In the genomic region with DNA sequence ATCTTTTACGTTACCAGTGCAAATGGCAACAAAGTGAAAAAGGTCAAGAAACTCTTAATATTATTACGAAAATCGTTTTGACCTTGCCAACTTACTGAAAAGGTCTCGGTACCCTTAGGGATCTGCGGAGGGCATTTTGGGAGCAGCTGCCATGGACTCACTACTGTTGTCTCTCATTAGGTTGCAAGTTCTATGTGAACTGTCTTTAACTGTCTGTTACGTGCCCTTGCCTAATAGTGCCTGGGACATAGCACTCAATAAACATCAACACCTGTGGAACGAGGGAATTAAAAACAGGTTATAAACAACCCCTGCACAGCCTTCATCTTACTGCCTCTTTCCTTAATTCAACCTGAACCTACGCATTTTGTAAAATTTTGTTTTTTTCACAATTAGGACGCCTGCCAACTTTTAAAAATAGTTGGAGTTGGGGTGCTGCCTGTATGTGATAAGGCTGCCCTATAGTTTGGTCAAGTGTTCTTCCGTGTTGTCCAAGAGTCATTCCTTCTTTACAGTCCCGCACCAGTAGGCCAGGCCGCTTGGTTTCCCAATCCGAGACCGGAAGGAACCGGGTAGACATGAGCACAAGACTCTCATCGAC, we compare ENCODE assay signal across 8 cellular contexts. TPM values are rescaled to one million over a fixed set of nuclear protein-coding genes. Genes with fewer than 3 reads are reported as not detected.
DNase-seq lines count a peak whose midpoint lies in the region; ATAC-seq and TF ChIP-seq lines count a peak whose summit lies in the region.

No MANE protein-coding gene starts in this region.

- H3K27me3 ChIP-seq in CD4-positive, alpha-beta T cell (ENCODE audit: control insufficient read depth, insufficient read depth, low read length) = no peaks in the 10 kb centered on the region
- H3K27me3 ChIP-seq in HUES6 (ENCODE audit: control insufficient read depth, insufficient read depth, low read length) (no peaks in the 10 kb centered on the region), right lobe of liver (no peaks in the 10 kb centered on the region), upper lobe of left lung (no peaks in the 10 kb centered on the region)

- no peaks in the 10 kb centered on the region for H3K9me3 Mint-ChIP-seq in CD4-positive, alpha-beta T cell
- peaks cover 0 to 7% (median 0%) of the 10 kb centered on the region in 5 experiments for H3K9me3 Mint-ChIP-seq in brain

- peaks cover 49% of the 10 kb centered on the region for H3K4me1 Mint-ChIP-seq in CD4-positive, alpha-beta T cell (ENCODE audit: low read depth)
- H3K4me1 Mint-ChIP-seq in brain = peaks cover 33% of the 10 kb centered on the region

- POLR2A ChIA-PET in CD4-positive, alpha-beta T cell (lab: Charles Lee) = interaction anchor here (0.5 to 2.9 kb wide), 21 partner anchors 8 to 580 kb away, joined by 3 to 33 read pairs (median 4); partner anchors contain the start of genes CENPK, ERBIN, NLN and PPWD1

- peak overlapping the region; percentile 100 for H3K27ac Mint-ChIP-seq in CD4-positive, alpha-beta T cell
- peak overlapping the region; percentile 100 for H3K27ac Mint-ChIP-seq in brain

- H3K27ac ChIP-seq in CD4-positive, alpha-beta T cell (ENCODE audit: low read depth, low read length) = peak overlapping the region; percentile 97
- H3K27ac ChIP-seq in HUES6 (ENCODE audit: low read depth, low read length) (peak overlapping the region; percentile 98), right lobe of liver (peak overlapping the region; percentile 95 to 96 (median 96)), upper lobe of left lung (peak overlapping the region; percentile 96 to 99 (median 98))

- no peak for TF ChIP-seq POLR2A in right lobe of liver (IDR thresholded peaks at IDR 0.05)
- no peak for TF ChIP-seq POLR2A in upper lobe of left lung (IDR thresholded peaks at IDR 0.05)

- H3K36me3 ChIP-seq in HUES6 (ENCODE audit: control insufficient read depth, insufficient read depth, low read length) (no peaks in the 10 kb centered on the region), right lobe of liver (no peaks in the 10 kb centered on the region), upper lobe of left lung (no peaks in the 10 kb centered on the region)

- no peaks in the 10 kb centered on the region for H3K9me3 ChIP-seq in CD4-positive, alpha-beta T cell (ENCODE audit: control insufficient read depth, low read length)
- H3K9me3 ChIP-seq in HUES6 (ENCODE audit: control insufficient read depth, insufficient read depth, low read depth, low read length) (no peaks in the 10 kb centered on the region), right lobe of liver (no peaks in the 10 kb centered on the region), upper lobe of left lung (no peaks in the 10 kb centered on the region)

- CTCF ChIA-PET in CD4-positive, alpha-beta T cell (lab: Charles Lee) = no interaction called here

- no peak for TF ChIP-seq EP300 in upper lobe of left lung (IDR thresholded peaks at IDR 0.05)

- H3K36me3 Mint-ChIP-seq in CD4-positive, alpha-beta T cell (ENCODE audit: low read depth) = peaks cover 17% of the 10 kb centered on the region
- H3K36me3 Mint-ChIP-seq in brain = peaks cover 9% of the 10 kb centered on the region

- intact Hi-C loops in CD4-positive, alpha-beta T cell (cut with DNase I, micrococcal nuclease) = loop anchor here (2.0 to 5.0 kb wide), 4 partner anchors 27 to 516 kb away; partner anchors contain the start of genes NLN (in 2 of the 2), SGTB (in 2 of the 2), SHLD3 (in 1 of the 2) and TRAPPC13 (in 1 of the 2)
- intact Hi-C loops in right lobe of liver (cut with DNase I) = no loop called here

- no peak for ATAC-seq in CD4-positive, alpha-beta T cell (ENCODE audit: poor library complexity)
- ATAC-seq in GM21381 (IDR thresholded peaks at IDR 0.05; ENCODE audit: unreplicated experiment) = peak; percentile 27
- peak; percentile 1 to 65 (median 34) for ATAC-seq in right lobe of liver
- peak in 1 of 2 donors; percentile 70 for ATAC-seq in upper lobe of left lung (ENCODE audit: low FRiP score in 2 of 2)
- ATAC-seq in HG02973 (IDR thresholded peaks at IDR 0.05; ENCODE audit: unreplicated experiment) = no peak

- TF ChIP-seq CTCF in CD4-positive, alpha-beta T cell (IDR thresholded peaks at IDR 0.05) = no peak
- no peak for TF ChIP-seq CTCF in brain (conservative IDR thresholded peaks at IDR 0.05)
- TF ChIP-seq CTCF in right lobe of liver (IDR thresholded peaks at IDR 0.05) = no peak
- peak in 1 of 6 experiments; percentile 7 for TF ChIP-seq CTCF in upper lobe of left lung (IDR thresholded peaks at IDR 0.05)

- no peak for DNase-seq in CD4-positive, alpha-beta T cell
- DNase-seq in right lobe of liver (no peak), upper lobe of left lung (no peak), SW 1271 (lab: John Stamatoyannopoulos, UW) (no peak)

- H3K4me3 Mint-ChIP-seq in CD4-positive, alpha-beta T cell = peak overlapping the region; percentile 100
- H3K4me3 Mint-ChIP-seq in brain = peak overlapping the region; percentile 95 to 98 (median 97)

- H3K9ac ChIP-seq in HUES6 (ENCODE audit: low read length) = peak overlapping the region; percentile 100

- H3K4me1 ChIP-seq in HUES6 (ENCODE audit: control insufficient read depth, insufficient read depth, low read length) (no peaks in the 10 kb centered on the region), right lobe of liver (peaks cover 0 to 24% (median 3%) of the 10 kb centered on the region in 4 donors), upper lobe of left lung (peaks cover 25 to 42% (median 27%) of the 10 kb centered on the region in 4 donors)

- H3K27me3 Mint-ChIP-seq in CD4-positive, alpha-beta T cell = no peaks in the 10 kb centered on the region
- H3K27me3 Mint-ChIP-seq in brain = peaks cover 35% of the 10 kb centered on the region

- WGBS in right lobe of liver (ENCODE audit: insufficient coverage, low coverage, low lambda C conversion rate, missing lambda C conversion rate) = 13% methylated on average over 16 of the region's 16 CpGs
- WGBS in upper lobe of left lung, 2 donors = 22 to 26% methylated on average over 15 to 16 of the region's 16 CpGs

- H3K4me3 ChIP-seq in HUES6 (ENCODE audit: low read depth, low read length) = peak overlapping the region; percentile 98
- H3K4me3 ChIP-seq in right lobe of liver = peak overlapping the region; percentile 78 to 88 (median 80)
- peak overlapping the region; percentile 46 to 81 (median 68) for H3K4me3 ChIP-seq in upper lobe of left lung

RNA-seq across cellular contexts. Expression of gene SREK1, which starts 0.5 kb away (rescaled TPM):
- total RNA-seq in CD4-positive, alpha-beta T cell = 100 to 1,000 TPM; 137 to 155 TPM
- polyA plus RNA-seq in brain (ENCODE audit: insufficient read depth, low read depth, low replicate concordance) = 9.1 TPM
- 10 to 100 TPM; 20.9 to 44.4 (median 34.2) TPM for total RNA-seq in right lobe of liver
- 100 to 1,000 TPM in 3 of 6 donors, 10 to 100 TPM in 3; 48.6 to 294 (median 106) TPM for total RNA-seq in upper lobe of left lung

Comparison
In these comparisons a context has a peak if more than half of its experiments do, and no peak if none do; other contexts are left out.
1. ATAC-seq: peak in GM21381 (single experiment) and right lobe of liver (4 of 4); none in CD4-positive, alpha-beta T cell (single experiment) and HG02973 (single experiment).
2. intact Hi-C loops: an anchor here in CD4-positive, alpha-beta T cell (2.0 to 5.0 kb wide); none called in right lobe of liver.
3. Peak in every context shown above with its lines, with median percentiles within 50 percentile points of each other: H3K27ac ChIP-seq and H3K4me3 ChIP-seq.